ENCODE assay signal across 14 cellular contexts in genomic region chr7:17770710-17771375, GRCh38.
A peak's percentile ranks its signal among the peaks of the same experiment; 100 is the strongest.
DNase-seq lines count a peak whose midpoint lies in the region; ATAC-seq, FAIRE-seq and TF ChIP-seq lines count a peak whose summit lies in the region.
"Had no signal": no experiment of that assay in that cellular context is flagged by ENCODE, and none has a peak within 500 bp of the region (broad histone marks: within the 10 kb centered on the region; RNA-seq: fewer than 3 reads in every experiment).

No MANE protein-coding gene starts in this region.

- TF ChIP-seq CTCF in lung (IDR thresholded peaks at IDR 0.05; ENCODE audit: control extremely low read depth, extremely low read depth) (no peak), suprapubic skin (IDR thresholded peaks at IDR 0.05) (no peak), dorsolateral prefrontal cortex (IDR thresholded peaks at IDR 0.05 in 54 of 56, conservative IDR thresholded peaks at IDR 0.05 in 2 of 56; ENCODE audit: low read depth in 1 of 56, partially characterized antibody in 56 of 56) (no peak)

- H3K36me3 ChIP-seq in lung (ENCODE audit: control insufficient read depth in 2 of 2, insufficient read depth in 2 of 2, low read length in 2 of 2), result no peaks in the 10 kb centered on the region
- H3K36me3 ChIP-seq in suprapubic skin, result no peaks in the 10 kb centered on the region
- H3K36me3 ChIP-seq: gastrocnemius medialis, Peyer's patch, thoracic aorta had no signal

- WGBS in lung, 2 donors, result 45 to 64% methylated on average over 4 of the region's 4 CpGs
- 54% methylated on average over 4 of the region's 4 CpGs for WGBS in suprapubic skin

- ATAC-seq in GM18498 (IDR thresholded peaks at IDR 0.05; ENCODE audit: unreplicated experiment), result peak; percentile 50
- peak; percentile 15 for ATAC-seq in lung (ENCODE audit: insufficient read depth, low FRiP score)
- ATAC-seq: body of pancreas, gastrocnemius medialis had no signal

- DNase-seq in KBM-7, result peak; percentile 88
- DNase-seq in OCI-M1 (lab: John Stamatoyannopoulos, UW), result peak; percentile 59
- no peak for DNase-seq in lung (ENCODE audit: low spot score)
- DNase-seq in suprapubic skin (ENCODE audit: low spot score in 2 of 2), result no peak
- DNase-seq in dorsolateral prefrontal cortex, result no peak
- DNase-seq in frontal cortex (ENCODE audit: low spot score in 2 of 2), result no peak
- DNase-seq: activated gamma-delta T cell, body of pancreas, gastrocnemius medialis, GOT3, kidney glomerular epithelial cell, Peyer's patch had no signal

- FAIRE-seq in frontal cortex (lab: Jason Lieb, UNC), result no peak

- H3K9me3 ChIP-seq in lung (ENCODE audit: control insufficient read depth in 2 of 2, insufficient read depth in 1 of 2, low read length in 1 of 2) (no peaks in the 10 kb centered on the region), suprapubic skin (no peaks in the 10 kb centered on the region)
- H3K9me3 ChIP-seq: body of pancreas, gastrocnemius medialis, Peyer's patch, thoracic aorta had no signal

- H3K27me3 ChIP-seq in lung (ENCODE audit: control insufficient read depth, insufficient read depth) (no peaks in the 10 kb centered on the region), suprapubic skin (no peaks in the 10 kb centered on the region), dorsolateral prefrontal cortex (no peaks in the 10 kb centered on the region)
- H3K27me3 ChIP-seq: body of pancreas, gastrocnemius medialis, Peyer's patch had no signal

- H3K27ac ChIP-seq in lung (ENCODE audit: low read depth in 1 of 2, low read length in 1 of 2), result peak overlapping the region in 1 of 2 donors; percentile 29
- no peak overlapping the region for H3K27ac ChIP-seq in suprapubic skin
- H3K27ac ChIP-seq in dorsolateral prefrontal cortex, result no peak overlapping the region
- H3K27ac ChIP-seq: body of pancreas, gastrocnemius medialis, Peyer's patch, thoracic aorta had no signal

- TF ChIP-seq EP300 in suprapubic skin (IDR thresholded peaks at IDR 0.05), result no peak

- in situ Hi-C loops in KBM-7 (cut with MboI; ENCODE audit: low pct_unique_long_range_greater_than_20kb, low sequenced_read_pairs), result no loop called here

- H3K4me1 ChIP-seq in lung (ENCODE audit: control insufficient read depth in 2 of 2, insufficient read depth in 2 of 2, low read length in 2 of 2) (peaks cover 2 to 14% of the 10 kb centered on the region in 2 donors), suprapubic skin (peaks cover 14% of the 10 kb centered on the region)
- H3K4me1 ChIP-seq: body of pancreas, gastrocnemius medialis, Peyer's patch had no signal

- no peak for TF ChIP-seq POLR2A in suprapubic skin (IDR thresholded peaks at IDR 0.05)

- H3K4me3 ChIP-seq in lung (no peak overlapping the region), suprapubic skin (no peak overlapping the region), dorsolateral prefrontal cortex (peak overlapping the region in 1 of 59 donors; percentile 28)
- H3K4me3 ChIP-seq: body of pancreas, gastrocnemius medialis, Peyer's patch, thoracic aorta had no signal

- intact Hi-C loops in dorsolateral prefrontal cortex (cut with DNase I), result loop anchor here in 1 of 2 donors (10.0 kb wide), 1 partner anchor 554 kb away; no protein-coding TSS in a partner anchor

Comparison
In these comparisons a context has a peak if more than half of its experiments do, and no peak if none do; other contexts are left out.
1. DNase-seq: peak in KBM-7 (single experiment) and OCI-M1 (single experiment); none in lung (single experiment), suprapubic skin (0 of 2), dorsolateral prefrontal cortex (0 of 10) and frontal cortex (0 of 2).